Comparison of ENCODE assay signal across 8 cellular contexts in the genomic region with DNA sequence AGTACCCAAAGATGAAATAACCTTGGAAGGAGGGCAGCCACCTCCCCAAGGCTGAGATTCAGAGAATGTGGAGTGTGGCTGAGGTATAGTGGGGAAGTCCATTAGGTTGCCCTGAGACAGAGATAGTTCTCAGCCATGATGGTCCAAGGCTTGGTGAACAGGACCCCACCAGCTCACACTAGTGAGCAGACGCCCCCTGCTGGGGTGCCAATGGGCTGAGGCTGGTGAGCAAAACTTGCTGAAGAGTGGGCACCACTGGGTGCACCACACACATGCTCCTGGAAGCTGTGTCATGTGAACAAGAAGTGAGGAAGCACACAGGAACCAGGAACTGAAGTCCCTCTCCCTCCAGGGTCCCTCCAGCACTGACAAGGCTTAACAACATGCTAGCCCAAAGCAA. TPM values are rescaled to one million over a fixed set of nuclear protein-coding genes. Genes with fewer than 3 reads are reported as not detected.
DNase-seq lines count a peak whose midpoint lies in the region; ATAC-seq, FAIRE-seq and TF ChIP-seq lines count a peak whose summit lies in the region.

No MANE protein-coding gene starts in this region.

- POLR2A ChIA-PET in SK-N-SH (lab: Yijun Ruan, JAX) = no interaction called here

- no peak overlapping the region for H3K9ac ChIP-seq in SK-N-SH

- no peaks in the 10 kb centered on the region for H4K20me1 ChIP-seq in SK-N-SH (ENCODE audit: insufficient read depth)

- TF ChIP-seq EP300 in SK-N-SH (IDR thresholded peaks at IDR 0.05; ENCODE audit: borderline replicate concordance in 1 of 2, low read depth in 1 of 2, low read length in 1 of 2) = no peak

- no peaks in the 10 kb centered on the region; a peak in 1 of 4 replicates for H3K4me1 ChIP-seq in SK-N-SH (ENCODE audit: control insufficient read depth in 1 of 2, insufficient read depth in 2 of 2, low read depth in 1 of 2, low read length in 1 of 2)
- H3K4me1 ChIP-seq in left lung = no peaks in the 10 kb centered on the region

- CTCF ChIA-PET in SK-N-SH (lab: Yijun Ruan, JAX) = interaction anchor here (0.9 to 1.1 kb wide), 3 partner anchors 9 to 25 kb away, joined by 3 to 10 read pairs (median 3); a partner anchor contains a TSS

- peak; percentile 69 for FAIRE-seq in urothelium cell line (lab: Jason Lieb, UNC)

- no peaks in the 10 kb centered on the region for H3K27me3 ChIP-seq in SK-N-SH (ENCODE audit: insufficient read depth)
- H3K27me3 ChIP-seq in left lung = no peaks in the 10 kb centered on the region

- no peaks in the 10 kb centered on the region for H3K79me2 ChIP-seq in SK-N-SH (ENCODE audit: insufficient read depth)

- TF ChIP-seq CTCF in SK-N-SH (IDR thresholded peaks at IDR 0.05) = peak; percentile 60
- TF ChIP-seq CTCF in left lung (IDR thresholded peaks at IDR 0.05) = peak; percentile 13 to 19

- peak; percentile 28 for DNase-seq in GM03348 (ENCODE audit: low spot score)
- DNase-seq in SK-N-SH = peak; percentile 65
- peak; percentile 42 for DNase-seq in amniotic epithelial cell (ENCODE audit: low read depth)
- peak; percentile 37 to 81 for DNase-seq in left lung
- DNase-seq in urothelium cell line (ENCODE audit: low spot score) = peak; percentile 72

- H3K9me3 ChIP-seq in SK-N-SH (no peaks in the 10 kb centered on the region), left lung (no peaks in the 10 kb centered on the region)

- no peaks in the 10 kb centered on the region for H3K9me2 ChIP-seq in SK-N-SH

- peak; percentile 70 for TF ChIP-seq RAD21 in SK-N-SH (IDR thresholded peaks at IDR 0.05; ENCODE audit: low read length)

- intact Hi-C loops in left lung (cut with DNase I) = no loop called here

- peaks cover 8% of the 10 kb centered on the region for H3F3A ChIP-seq in SK-N-SH (replicated peaks; ENCODE audit: insufficient read depth)

- H3K36me3 ChIP-seq in SK-N-SH (replicated peaks in 1 of 2; ENCODE audit: control insufficient read depth in 1 of 2, insufficient read depth in 2 of 2, low read length in 1 of 2) = no peaks in the 10 kb centered on the region
- H3K36me3 ChIP-seq in left lung = no peaks in the 10 kb centered on the region

- no peak overlapping the region for H3K4me3 ChIP-seq in SK-N-SH (ENCODE audit: low read depth in 2 of 2, low read length in 1 of 2)
- H3K4me3 ChIP-seq in left lung = no peak overlapping the region

- WGBS in SK-N-SH (ENCODE audit: low lambda C conversion rate) = 29% methylated on average over 1 of the region's 1 CpG

- H2AFZ ChIP-seq in SK-N-SH (ENCODE audit: low read depth) = no peak overlapping the region

- H3K27ac ChIP-seq in SK-N-SH (ENCODE audit: low read depth in 2 of 2, low read length in 1 of 2) (no peak overlapping the region), left lung (no peak overlapping the region)

- no peak overlapping the region for H3K4me2 ChIP-seq in SK-N-SH

- ATAC-seq in HG02885 (IDR thresholded peaks at IDR 0.05; ENCODE audit: poor library complexity, unreplicated experiment) (peak; percentile 67), left lung (peak; percentile 55), GM21529 (IDR thresholded peaks at IDR 0.05; ENCODE audit: unreplicated experiment) (no peak), HG03565 (IDR thresholded peaks at IDR 0.05; ENCODE audit: unreplicated experiment) (no peak)

TF ChIP-seq in SK-N-SH, 30 proteins besides CTCF, POLR2A, EP300 and RAD21:
- TF ChIP-seq, protein P1, sequence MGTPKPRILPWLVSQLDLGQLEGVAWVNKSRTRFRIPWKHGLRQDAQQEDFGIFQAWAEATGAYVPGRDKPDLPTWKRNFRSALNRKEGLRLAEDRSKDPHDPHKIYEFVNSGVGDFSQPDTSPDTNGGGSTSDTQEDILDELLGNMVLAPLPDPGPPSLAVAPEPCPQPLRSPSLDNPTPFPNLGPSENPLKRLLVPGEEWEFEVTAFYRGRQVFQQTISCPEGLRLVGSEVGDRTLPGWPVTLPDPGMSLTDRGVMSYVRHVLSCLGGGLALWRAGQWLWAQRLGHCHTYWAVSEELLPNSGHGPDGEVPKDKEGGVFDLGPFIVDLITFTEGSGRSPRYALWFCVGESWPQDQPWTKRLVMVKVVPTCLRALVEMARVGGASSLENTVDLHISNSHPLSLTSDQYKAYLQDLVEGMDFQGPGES (IDR thresholded peaks at IDR 0.05; ENCODE audit: low read depth, low read length) = no peak
- TF ChIP-seq SMC3 (IDR thresholded peaks at IDR 0.05; ENCODE audit: low read depth, low read length) (peak; percentile 72), TEAD4 (IDR thresholded peaks at IDR 0.05; ENCODE audit: borderline replicate concordance, insufficient read depth) (no peak), TCF12 (IDR thresholded peaks at IDR 0.05) (no peak), RFX5 (IDR thresholded peaks at IDR 0.05; ENCODE audit: low read length) (no peak)

RNA-seq across cellular contexts. Expression of a gene that starts 8.9 kb away (rescaled TPM):
- 1.1 and 2.0 TPM in 2 replicates for polyA plus RNA-seq in SK-N-SH (2012; rRNA removed)
- polyA plus RNA-seq in SK-N-SH (2012; cell fraction: cytosol; rRNA removed) = 1.7 and 2.3 TPM in 2 replicates
- 1.3 and 3.0 TPM in 2 replicates for polyA plus RNA-seq in SK-N-SH (2012; cell fraction: nucleus; rRNA removed)
- total RNA-seq in left lung = 1 to 10 TPM; 2.2 to 2.8 TPM

RNA-seq across cellular contexts. Expression of a gene that starts 9.3 kb away (rescaled TPM):
- 43.4 and 54.1 TPM in 2 replicates for polyA plus RNA-seq in SK-N-SH (2012; rRNA removed)
- polyA plus RNA-seq in SK-N-SH (2012; cell fraction: cytosol; rRNA removed) = 66.6 and 78.4 TPM in 2 replicates
- 22.6 and 37.9 TPM in 2 replicates for polyA plus RNA-seq in SK-N-SH (2012; cell fraction: nucleus; rRNA removed)
- total RNA-seq in left lung = 10 to 100 TPM; 40.2 to 43.9 TPM

Comparison
In these comparisons a context has a peak if more than half of its experiments do, and no peak if none do; other contexts are left out.
1. ATAC-seq: peak in HG02885 (single experiment) and left lung (single experiment); none in GM21529 (single experiment) and HG03565 (single experiment).
2. Peak in every context shown above with its lines, with median percentiles within 50 percentile points of each other: DNase-seq.